8 cellular contexts compared by ENCODE assay signal in genomic region chr2:135531231-135532197, GRCh38. TPM values are rescaled to one million over a fixed set of nuclear protein-coding genes. Genes with fewer than 3 reads are reported as not detected.
DNase-seq lines count a peak whose midpoint lies in the region; ATAC-seq and TF ChIP-seq lines count a peak whose summit lies in the region.

Gene R3HDM1 (plus strand): TSS chr2:135531484. CDS start chr2:135604846, 73,362 bp downstream.

- peak within 1 kb of the TSS; percentile 92 for H3K4me2 ChIP-seq in IMR-90 (ENCODE audit: low read depth, low read length)

- peak within 1 kb of the TSS; percentile 36; the same call in 1 of the 2 replicates for H2BK120ac ChIP-seq in IMR-90 (ENCODE audit: low read depth, low read length)

- H3K56ac ChIP-seq in IMR-90 (ENCODE audit: extremely low read depth, insufficient read depth, low read length): peak within 1 kb of the TSS; percentile 84

- H3K27me3 ChIP-seq in IMR-90 (ENCODE audit: control insufficient read depth, insufficient read depth, low read length): no peaks in the 10 kb centered on the region

- H2AFZ ChIP-seq in IMR-90 (replicated peaks; ENCODE audit: low read length, poor library complexity): peak within 1 kb of the TSS; percentile 91

- H3K9me1 ChIP-seq in IMR-90 (ENCODE audit: insufficient read depth, low read length): 0 out of 2 replicates have a peak, but pooled peaks cover 3% of the 10 kb centered on the region

- POLR2A ChIA-PET in IMR-90 (lab: Charles Lee; ENCODE audit: unreplicated experiment): no interaction called here

- TF ChIP-seq RAD21 in IMR-90 (IDR thresholded peaks at IDR 0.05; ENCODE audit: low read length): peak; percentile 29; the same call in 1 of the 2 replicates

- in situ Hi-C loops in IMR-90 (cut with MboI; ENCODE audit: low sequenced_read_pairs): no loop called here

- H4K8ac ChIP-seq in IMR-90 (ENCODE audit: low read depth in 2 of 2, low read length in 2 of 2): peak within 1 kb of the TSS; percentile 18 to 78

- peak within 1 kb of the TSS; percentile 38 for H2BK5ac ChIP-seq in IMR-90 (ENCODE audit: low read depth, low read length, poor library complexity, severe bottlenecking)

- no peaks in the 10 kb centered on the region for H3K4me1 ChIP-seq in IMR-90 (ENCODE audit: control insufficient read depth, insufficient read depth, low read length)

- peak within 1 kb of the TSS; percentile 67 for H3K4me3 ChIP-seq in IMR-90 (ENCODE audit: insufficient read depth, low read depth, low read length)

- H3K27ac ChIP-seq in IMR-90 (ENCODE audit: insufficient read depth, low read length): peak within 1 kb of the TSS; percentile 68

- dilution Hi-C loops in IMR-90 (cut with HindIII; ENCODE audit: low sequenced_read_pairs, unreplicated experiment): no loop called here

- H4K20me1 ChIP-seq in IMR-90 (ENCODE audit: insufficient read depth, low read length): no peaks in the 10 kb centered on the region

- peak; percentile 100 for DNase-seq in DMS153 (lab: John Stamatoyannopoulos, UW)
- DNase-seq in IMR-90: peak; percentile 100
- DNase-seq in OCI-M1 (lab: John Stamatoyannopoulos, UW): peak; percentile 99
- peak; percentile 95 for DNase-seq in activated T-cell treated with anti-CD3 and anti-CD28 coated beads for 24 hours (ENCODE audit: low read depth)
- peak; percentile 95 for DNase-seq in epidermal melanocyte (ENCODE audit: insufficient read length, low spot score)
- peak; percentile 100 for DNase-seq in middle frontal gyrus (ENCODE audit: extremely low spot score, low spot score)
- DNase-seq in stimulated activated CD8-positive, alpha-beta memory T cell treated with anti-CD3 and anti-CD28 coated beads, Interleukin-2, amount 100 ng/mL, for 48 hours (ENCODE audit: low read depth in 2 of 2): peak; percentile 82 to 89

- no peak; the same call in 1 of the 2 replicates for TF ChIP-seq POLR2A in IMR-90 (IDR thresholded peaks at IDR 0.05; ENCODE audit: low read depth, low read length)

- peak within 1 kb of the TSS; percentile 40 for H3K23ac ChIP-seq in IMR-90 (ENCODE audit: low read depth, low read length)

- intact Hi-C loops in IMR-90 (cut with micrococcal nuclease): loop anchor here (5.0 kb wide), 1 partner anchor 181 kb away; no protein-coding TSS in a partner anchor

- BruUV-seq in IMR-90 (replicated peaks; lab: Mats Ljungman, UMichigan): no TSS peak

- no peak within 1 kb of the TSS; the same call in 1 of the 2 replicates for H2AK5ac ChIP-seq in IMR-90 (ENCODE audit: low read depth, low read length)

- peak within 1 kb of the TSS; percentile 24 for H3K14ac ChIP-seq in IMR-90 (replicated peaks; ENCODE audit: low read depth, low read length)

- no peak within 1 kb of the TSS for H2BK15ac ChIP-seq in IMR-90 (ENCODE audit: low read depth, low read length)

- H3K4ac ChIP-seq in IMR-90 (ENCODE audit: low read depth, low read length): peak within 1 kb of the TSS; percentile 26

- H2AK9ac ChIP-seq in IMR-90 (replicated peaks; ENCODE audit: low read depth, low read length, poor library complexity): peak within 1 kb of the TSS; percentile 70

- peak within 1 kb of the TSS; percentile 10; the same call in 1 of the 2 replicates for H3K18ac ChIP-seq in IMR-90 (ENCODE audit: low read depth, low read length)

- 1% methylated on average over 14 of the region's 75 CpGs; no CpG with 5 or more reads in 1 of the 2 experiments for WGBS in IMR-90 (ENCODE audit: extremely low coverage in 2 of 2, insufficient read length in 1 of 2), 2 experiments

- peak; percentile 29 for TF ChIP-seq CTCF in IMR-90 (conservative IDR thresholded peaks at IDR 0.05; ENCODE audit: low read depth, low read length)

- peak within 1 kb of the TSS; percentile 58 for H3K9ac ChIP-seq in IMR-90 (ENCODE audit: low read depth, low read length)

- CTCF ChIA-PET in IMR-90 (lab: Yijun Ruan, JAX): interaction anchor here (1.2 kb wide), 1 partner anchor 54 kb away, joined by 4 read pairs; no protein-coding TSS in a partner anchor

- peak within 1 kb of the TSS; percentile 41 for H4K91ac ChIP-seq in IMR-90 (ENCODE audit: insufficient read depth, low read depth, low read length)

- peaks cover 9 to 25% of the 10 kb centered on the region in 2 experiments; a peak in 2 of 4 replicates for H3K79me1 ChIP-seq in IMR-90 (ENCODE audit: low read depth in 1 of 2, low read length in 2 of 2)

- H3K36me3 ChIP-seq in IMR-90 (ENCODE audit: control insufficient read depth, insufficient read depth, low read length): no peaks in the 10 kb centered on the region

- peak within 1 kb of the TSS; percentile 10 for H4K5ac ChIP-seq in IMR-90 (ENCODE audit: low read depth, low read length)

- ATAC-seq in GM21528 (IDR thresholded peaks at IDR 0.05; ENCODE audit: low FRiP score, unreplicated experiment) (peak; percentile 81), IMR-90 (ENCODE audit: low read depth) (peak; percentile 92)

- no peaks in the 10 kb centered on the region for H3K9me3 ChIP-seq in IMR-90 (ENCODE audit: control insufficient read depth, insufficient read depth, low read length)

- no peak within 1 kb of the TSS; the same call in 1 of the 2 replicates for H2BK20ac ChIP-seq in IMR-90 (ENCODE audit: low read depth, low read length)

TF ChIP-seq in IMR-90, 13 proteins besides CTCF, POLR2A, EP300 and RAD21:
- TF ChIP-seq MXI1 (IDR thresholded peaks at IDR 0.05; ENCODE audit: borderline replicate concordance, low read depth, low read length): peak; percentile 31; the same call in 1 of the 2 replicates
- no peak for TF ChIP-seq MAFK (IDR thresholded peaks at IDR 0.05; ENCODE audit: low read depth, low read length)
- no peak; the same call in 1 of the 2 replicates for TF ChIP-seq MAZ (IDR thresholded peaks at IDR 0.05; ENCODE audit: borderline replicate concordance, low read depth, low read length)
- TF ChIP-seq CEBPB (IDR thresholded peaks at IDR 0.05; ENCODE audit: low read depth, low read length): no peak
- TF ChIP-seq FOS (IDR thresholded peaks at IDR 0.05; ENCODE audit: low read depth, low read length): 0 out of 2 replicates have a peak, but pooled peaks have one; percentile 18
- TF ChIP-seq USF2 (IDR thresholded peaks at IDR 0.05; ENCODE audit: low read depth, low read length): no peak
- no peak for TF ChIP-seq BHLHE40 (IDR thresholded peaks at IDR 0.05; ENCODE audit: low read depth, low read length)
- TF ChIP-seq ELK1 (IDR thresholded peaks at IDR 0.05; ENCODE audit: borderline replicate concordance, low read depth, low read length): no peak
- TF ChIP-seq RFX5 (IDR thresholded peaks at IDR 0.05; ENCODE audit: low read depth, low read length): no peak
TF ChIP-seq in IMR-90: peak in this region for 2.

RNA-seq across cellular contexts. Expression of gene R3HDM1, which starts in this region (rescaled TPM):
- total RNA-seq in IMR-90 (2012; rRNA removed): 5.9 and 7.8 TPM in 2 replicates
- 38.0 and 38.1 TPM in 2 replicates for polyA plus RNA-seq in IMR-90 (2012; rRNA removed)
- polyA plus RNA-seq in IMR-90 (2012; cell fraction: cytosol; rRNA removed): 14.4 and 19.0 TPM in 2 replicates
- polyA plus RNA-seq in IMR-90 (2012; cell fraction: nucleus; rRNA removed; ENCODE audit: low replicate concordance): 23.3 and 48.3 TPM in 2 replicates

Comparison
In these comparisons a context has a peak if more than half of its experiments do, and no peak if none do; other contexts are left out.
1. Peak in every context shown above with its lines: DNase-seq, ATAC-seq, H3K4me3 ChIP-seq and H3K27ac ChIP-seq.